1 cellular context compared by ENCODE assay signal in the genomic region with DNA sequence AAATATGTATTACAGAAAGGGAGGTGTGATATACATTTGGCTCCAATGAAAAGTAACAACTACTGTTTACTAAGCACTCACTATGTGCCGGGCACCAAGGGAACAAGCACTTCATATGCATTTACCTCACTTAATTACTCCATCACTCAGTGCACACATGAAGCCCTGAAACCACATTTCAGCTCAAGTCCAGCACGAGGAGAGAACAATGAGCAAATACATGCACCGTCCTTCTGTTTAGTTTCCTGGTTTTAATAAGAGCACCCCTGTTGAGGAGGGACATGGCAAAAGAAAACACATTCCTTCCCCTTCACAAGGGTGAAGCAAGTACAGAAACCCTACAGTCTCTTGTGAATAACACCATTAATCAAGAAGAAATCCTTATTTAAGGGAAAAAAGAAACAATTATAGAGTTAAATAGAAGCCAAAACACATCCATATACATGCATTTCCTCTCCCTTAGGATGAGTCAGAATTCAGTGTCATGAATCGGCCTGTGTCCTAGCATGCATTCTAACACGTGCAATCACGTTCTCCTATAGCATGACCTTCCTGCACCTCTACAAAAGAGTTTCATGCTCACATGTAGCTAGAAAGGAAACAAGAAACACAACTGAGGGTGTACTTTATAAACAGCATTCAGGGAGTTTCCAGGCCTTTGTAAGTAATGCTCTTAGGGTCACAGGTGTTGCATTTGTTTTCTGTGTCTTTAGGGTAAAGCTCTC.
TF ChIP-seq lines count a peak whose summit lies in the region.

No MANE protein-coding gene starts in this region.

TF ChIP-seq in GM12878, 131 proteins besides CTCF, POLR2A, EP300 and RAD21 (continued from another document):
- no peak for TF ChIP-seq YY1 (IDR thresholded peaks at IDR 0.05; ENCODE audit: low read depth, low read length)
- TF ChIP-seq, protein P1, sequence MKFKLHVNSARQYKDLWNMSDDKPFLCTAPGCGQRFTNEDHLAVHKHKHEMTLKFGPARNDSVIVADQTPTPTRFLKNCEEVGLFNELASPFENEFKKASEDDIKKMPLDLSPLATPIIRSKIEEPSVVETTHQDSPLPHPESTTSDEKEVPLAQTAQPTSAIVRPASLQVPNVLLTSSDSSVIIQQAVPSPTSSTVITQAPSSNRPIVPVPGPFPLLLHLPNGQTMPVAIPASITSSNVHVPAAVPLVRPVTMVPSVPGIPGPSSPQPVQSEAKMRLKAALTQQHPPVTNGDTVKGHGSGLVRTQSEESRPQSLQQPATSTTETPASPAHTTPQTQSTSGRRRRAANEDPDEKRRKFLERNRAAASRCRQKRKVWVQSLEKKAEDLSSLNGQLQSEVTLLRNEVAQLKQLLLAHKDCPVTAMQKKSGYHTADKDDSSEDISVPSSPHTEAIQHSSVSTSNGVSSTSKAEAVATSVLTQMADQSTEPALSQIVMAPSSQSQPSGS (IDR thresholded peaks at IDR 0.05; ENCODE audit: low read length) = no peak
- TF ChIP-seq, protein P2, sequence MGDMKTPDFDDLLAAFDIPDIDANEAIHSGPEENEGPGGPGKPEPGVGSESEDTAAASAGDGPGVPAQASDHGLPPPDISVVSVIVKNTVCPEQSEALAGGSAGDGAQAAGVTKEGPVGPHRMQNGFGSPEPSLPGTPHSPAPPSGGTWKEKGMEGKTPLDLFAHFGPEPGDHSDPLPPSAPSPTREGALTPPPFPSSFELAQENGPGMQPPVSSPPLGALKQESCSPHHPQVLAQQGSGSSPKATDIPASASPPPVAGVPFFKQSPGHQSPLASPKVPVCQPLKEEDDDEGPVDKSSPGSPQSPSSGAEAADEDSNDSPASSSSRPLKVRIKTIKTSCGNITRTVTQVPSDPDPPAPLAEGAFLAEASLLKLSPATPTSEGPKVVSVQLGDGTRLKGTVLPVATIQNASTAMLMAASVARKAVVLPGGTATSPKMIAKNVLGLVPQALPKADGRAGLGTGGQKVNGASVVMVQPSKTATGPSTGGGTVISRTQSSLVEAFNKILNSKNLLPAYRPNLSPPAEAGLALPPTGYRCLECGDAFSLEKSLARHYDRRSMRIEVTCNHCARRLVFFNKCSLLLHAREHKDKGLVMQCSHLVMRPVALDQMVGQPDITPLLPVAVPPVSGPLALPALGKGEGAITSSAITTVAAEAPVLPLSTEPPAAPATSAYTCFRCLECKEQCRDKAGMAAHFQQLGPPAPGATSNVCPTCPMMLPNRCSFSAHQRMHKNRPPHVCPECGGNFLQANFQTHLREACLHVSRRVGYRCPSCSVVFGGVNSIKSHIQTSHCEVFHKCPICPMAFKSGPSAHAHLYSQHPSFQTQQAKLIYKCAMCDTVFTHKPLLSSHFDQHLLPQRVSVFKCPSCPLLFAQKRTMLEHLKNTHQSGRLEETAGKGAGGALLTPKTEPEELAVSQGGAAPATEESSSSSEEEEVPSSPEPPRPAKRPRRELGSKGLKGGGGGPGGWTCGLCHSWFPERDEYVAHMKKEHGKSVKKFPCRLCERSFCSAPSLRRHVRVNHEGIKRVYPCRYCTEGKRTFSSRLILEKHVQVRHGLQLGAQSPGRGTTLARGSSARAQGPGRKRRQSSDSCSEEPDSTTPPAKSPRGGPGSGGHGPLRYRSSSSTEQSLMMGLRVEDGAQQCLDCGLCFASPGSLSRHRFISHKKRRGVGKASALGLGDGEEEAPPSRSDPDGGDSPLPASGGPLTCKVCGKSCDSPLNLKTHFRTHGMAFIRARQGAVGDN (IDR thresholded peaks at IDR 0.05) = peak; percentile 87
- TF ChIP-seq, protein P3, sequence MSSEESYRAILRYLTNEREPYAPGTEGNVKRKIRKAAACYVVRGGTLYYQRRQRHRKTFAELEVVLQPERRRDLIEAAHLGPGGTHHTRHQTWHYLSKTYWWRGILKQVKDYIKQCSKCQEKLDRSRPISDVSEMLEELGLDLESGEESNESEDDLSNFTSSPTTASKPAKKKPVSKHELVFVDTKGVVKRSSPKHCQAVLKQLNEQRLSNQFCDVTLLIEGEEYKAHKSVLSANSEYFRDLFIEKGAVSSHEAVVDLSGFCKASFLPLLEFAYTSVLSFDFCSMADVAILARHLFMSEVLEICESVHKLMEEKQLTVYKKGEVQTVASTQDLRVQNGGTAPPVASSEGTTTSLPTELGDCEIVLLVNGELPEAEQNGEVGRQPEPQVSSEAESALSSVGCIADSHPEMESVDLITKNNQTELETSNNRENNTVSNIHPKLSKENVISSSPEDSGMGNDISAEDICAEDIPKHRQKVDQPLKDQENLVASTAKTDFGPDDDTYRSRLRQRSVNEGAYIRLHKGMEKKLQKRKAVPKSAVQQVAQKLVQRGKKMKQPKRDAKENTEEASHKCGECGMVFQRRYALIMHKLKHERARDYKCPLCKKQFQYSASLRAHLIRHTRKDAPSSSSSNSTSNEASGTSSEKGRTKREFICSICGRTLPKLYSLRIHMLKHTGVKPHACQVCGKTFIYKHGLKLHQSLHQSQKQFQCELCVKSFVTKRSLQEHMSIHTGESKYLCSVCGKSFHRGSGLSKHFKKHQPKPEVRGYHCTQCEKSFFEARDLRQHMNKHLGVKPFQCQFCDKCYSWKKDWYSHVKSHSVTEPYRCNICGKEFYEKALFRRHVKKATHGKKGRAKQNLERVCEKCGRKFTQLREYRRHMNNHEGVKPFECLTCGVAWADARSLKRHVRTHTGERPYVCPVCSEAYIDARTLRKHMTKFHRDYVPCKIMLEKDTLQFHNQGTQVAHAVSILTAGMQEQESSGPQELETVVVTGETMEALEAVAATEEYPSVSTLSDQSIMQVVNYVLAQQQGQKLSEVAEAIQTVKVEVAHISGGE (CRISPR knock-in tag; IDR thresholded peaks at IDR 0.05) = no peak
- TF ChIP-seq, protein P4, sequence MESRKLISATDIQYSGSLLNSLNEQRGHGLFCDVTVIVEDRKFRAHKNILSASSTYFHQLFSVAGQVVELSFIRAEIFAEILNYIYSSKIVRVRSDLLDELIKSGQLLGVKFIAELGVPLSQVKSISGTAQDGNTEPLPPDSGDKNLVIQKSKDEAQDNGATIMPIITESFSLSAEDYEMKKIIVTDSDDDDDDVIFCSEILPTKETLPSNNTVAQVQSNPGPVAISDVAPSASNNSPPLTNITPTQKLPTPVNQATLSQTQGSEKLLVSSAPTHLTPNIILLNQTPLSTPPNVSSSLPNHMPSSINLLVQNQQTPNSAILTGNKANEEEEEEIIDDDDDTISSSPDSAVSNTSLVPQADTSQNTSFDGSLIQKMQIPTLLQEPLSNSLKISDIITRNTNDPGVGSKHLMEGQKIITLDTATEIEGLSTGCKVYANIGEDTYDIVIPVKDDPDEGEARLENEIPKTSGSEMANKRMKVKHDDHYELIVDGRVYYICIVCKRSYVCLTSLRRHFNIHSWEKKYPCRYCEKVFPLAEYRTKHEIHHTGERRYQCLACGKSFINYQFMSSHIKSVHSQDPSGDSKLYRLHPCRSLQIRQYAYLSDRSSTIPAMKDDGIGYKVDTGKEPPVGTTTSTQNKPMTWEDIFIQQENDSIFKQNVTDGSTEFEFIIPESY (IDR thresholded peaks at IDR 0.05) = no peak
- TF ChIP-seq IKZF2 (IDR thresholded peaks at IDR 0.05) = peak; percentile 77 to 92
- TF ChIP-seq, protein P5, sequence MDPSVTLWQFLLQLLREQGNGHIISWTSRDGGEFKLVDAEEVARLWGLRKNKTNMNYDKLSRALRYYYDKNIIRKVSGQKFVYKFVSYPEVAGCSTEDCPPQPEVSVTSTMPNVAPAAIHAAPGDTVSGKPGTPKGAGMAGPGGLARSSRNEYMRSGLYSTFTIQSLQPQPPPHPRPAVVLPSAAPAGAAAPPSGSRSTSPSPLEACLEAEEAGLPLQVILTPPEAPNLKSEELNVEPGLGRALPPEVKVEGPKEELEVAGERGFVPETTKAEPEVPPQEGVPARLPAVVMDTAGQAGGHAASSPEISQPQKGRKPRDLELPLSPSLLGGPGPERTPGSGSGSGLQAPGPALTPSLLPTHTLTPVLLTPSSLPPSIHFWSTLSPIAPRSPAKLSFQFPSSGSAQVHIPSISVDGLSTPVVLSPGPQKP (IDR thresholded peaks at IDR 0.05; ENCODE audit: low read depth, low read length) = no peak
- TF ChIP-seq STAT1 (conservative IDR thresholded peaks at IDR 0.05) = no peak
- 0 out of 2 replicates have a peak, but pooled peaks have one; percentile 8 for TF ChIP-seq SMARCA5 (IDR thresholded peaks at IDR 0.05)
- no peak for TF ChIP-seq POLR2AphosphoS2 (IDR thresholded peaks at IDR 0.05; ENCODE audit: low read depth, low read length)
- TF ChIP-seq ZNF24 (IDR thresholded peaks at IDR 0.05) = no peak
- TF ChIP-seq CREM (IDR thresholded peaks at IDR 0.05; ENCODE audit: low read depth) = no peak
- TF ChIP-seq YBX1 (IDR thresholded peaks at IDR 0.05) = no peak
- TF ChIP-seq CHD4 (IDR thresholded peaks at IDR 0.05) = no peak
- TF ChIP-seq, protein P6, sequence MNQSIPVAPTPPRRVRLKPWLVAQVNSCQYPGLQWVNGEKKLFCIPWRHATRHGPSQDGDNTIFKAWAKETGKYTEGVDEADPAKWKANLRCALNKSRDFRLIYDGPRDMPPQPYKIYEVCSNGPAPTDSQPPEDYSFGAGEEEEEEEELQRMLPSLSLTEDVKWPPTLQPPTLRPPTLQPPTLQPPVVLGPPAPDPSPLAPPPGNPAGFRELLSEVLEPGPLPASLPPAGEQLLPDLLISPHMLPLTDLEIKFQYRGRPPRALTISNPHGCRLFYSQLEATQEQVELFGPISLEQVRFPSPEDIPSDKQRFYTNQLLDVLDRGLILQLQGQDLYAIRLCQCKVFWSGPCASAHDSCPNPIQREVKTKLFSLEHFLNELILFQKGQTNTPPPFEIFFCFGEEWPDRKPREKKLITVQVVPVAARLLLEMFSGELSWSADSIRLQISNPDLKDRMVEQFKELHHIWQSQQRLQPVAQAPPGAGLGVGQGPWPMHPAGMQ (IDR thresholded peaks at IDR 0.05; ENCODE audit: borderline replicate concordance) = no peak
TF ChIP-seq in GM12878: peak in this region for 22.
